In the genomic region with DNA sequence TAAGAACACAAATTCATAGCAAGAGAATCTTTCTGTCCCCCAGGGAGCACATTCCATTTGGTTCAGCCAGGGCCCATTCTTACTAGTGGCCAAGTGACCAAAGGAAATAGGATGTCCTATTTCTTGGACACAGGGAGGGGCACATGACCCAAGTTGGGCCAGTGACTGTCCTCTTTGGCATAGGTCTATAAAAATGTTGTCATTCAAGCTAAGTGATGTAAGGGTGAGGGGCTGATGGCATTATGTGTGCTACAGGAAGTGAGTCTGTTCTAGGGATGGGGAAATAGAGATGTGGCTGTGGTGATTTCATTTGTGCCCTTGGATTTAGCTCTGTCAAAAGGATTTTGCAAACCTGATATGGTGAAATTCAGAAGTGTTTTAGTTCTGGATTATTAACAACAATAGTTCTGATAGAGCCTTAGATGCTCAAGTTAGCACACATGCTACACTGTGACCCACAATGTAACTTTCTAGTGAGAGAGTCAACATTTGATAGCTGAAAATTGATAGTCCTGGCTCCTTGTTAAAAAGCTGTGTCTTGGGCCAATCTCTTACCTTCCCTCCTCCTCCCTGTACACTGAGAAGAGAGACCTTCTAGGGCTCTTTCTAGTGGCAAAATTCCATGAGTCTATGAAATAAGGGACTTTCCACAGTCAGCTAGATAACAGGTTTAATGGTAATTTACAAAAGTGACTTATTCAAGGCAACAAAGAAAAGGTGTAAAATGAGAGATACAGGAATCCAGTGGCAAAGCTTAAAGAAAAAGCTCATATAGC, we compare ENCODE assay signal across 18 cellular contexts.
DNase-seq lines count a peak whose midpoint lies in the region; ATAC-seq and TF ChIP-seq lines count a peak whose summit lies in the region.
"Had no signal": no experiment of that assay in that cellular context is flagged by ENCODE, and none has a peak within 500 bp of the region (broad histone marks: within the 10 kb centered on the region; RNA-seq: fewer than 3 reads in every experiment).

No MANE protein-coding gene starts in this region.

- H3K9me3 ChIP-seq in ascending aorta: no peaks in the 10 kb centered on the region
- H3K9me3 ChIP-seq: transverse colon had no signal

- ATAC-seq in HG03457 (IDR thresholded peaks at IDR 0.05; ENCODE audit: unreplicated experiment) (no peak), GM19397 (IDR thresholded peaks at IDR 0.05; ENCODE audit: unreplicated experiment) (no peak), HG03520 (IDR thresholded peaks at IDR 0.05; ENCODE audit: unreplicated experiment) (no peak), HG03097 (IDR thresholded peaks at IDR 0.05; ENCODE audit: low FRiP score, unreplicated experiment) (no peak)
- ATAC-seq: activated CD8-positive, alpha-beta memory T cell treated with anti-CD3 and anti-CD28 coated beads, Interleukin-2, amount 10 ng/mL, durations not matched to agents 7 days and 5 days; CD8-positive, alpha-beta T cell; GM12878; natural killer cell treated with Interleukin-12 subunit alpha and Interleukin-12 subunit beta and Interleukin-15 and Interleukin-18, amount 100 ng/mL, for 72 hours had no signal

- peak overlapping the region; percentile 78 to 83 for H3K27ac ChIP-seq in ascending aorta

- H3K36me3 ChIP-seq in ascending aorta: no peaks in the 10 kb centered on the region
- H3K36me3 ChIP-seq: transverse colon had no signal

- H3K27me3 ChIP-seq in ascending aorta: no peaks in the 10 kb centered on the region
- H3K27me3 ChIP-seq: transverse colon had no signal

- DNase-seq in HT1080 (ENCODE audit: low read depth) (peak; percentile 46), ascending aorta (ENCODE audit: low spot score in 2 of 2) (peak in 1 of 2 donors; percentile 88), iris pigment epithelial cell (ENCODE audit: low read depth) (peak; percentile 38), renal cortical epithelial cell (ENCODE audit: low read depth) (peak; percentile 38)
- DNase-seq: activated CD8-positive, alpha-beta memory T cell treated with anti-CD3 and anti-CD28 coated beads, Interleukin-2, amount 10 ng/mL, durations not matched to agents 7 days and 5 days; CD8-positive, alpha-beta T cell; GOT3; hypothalamus; NCI-H2081 treated with DMSO at 0.1 percent for 48 hours; NCI-H524; stimulated activated CD4-positive, alpha-beta T cell treated with anti-CD3 and anti-CD28 coated beads, Interleukin-4, amount 100 ng/mL, for 1 hour; transverse colon had no signal

- TF ChIP-seq CTCF in ascending aorta (IDR thresholded peaks at IDR 0.05): no peak

- H3K4me1 ChIP-seq in ascending aorta: peaks cover 18 to 47% of the 10 kb centered on the region in 2 donors

- no peak overlapping the region for H3K4me3 ChIP-seq in ascending aorta
- H3K4me3 ChIP-seq: GM12878, transverse colon had no signal

- intact Hi-C loops in ascending aorta (cut with DNase I): no loop called here
